In genomic region chr2:25982273-25982967, GRCh38 we compare ENCODE assay signal across 8 cellular contexts.
A peak's percentile ranks its signal among the peaks of the same experiment; 100 is the strongest.
DNase-seq lines count a peak whose midpoint lies in the region; FAIRE-seq and TF ChIP-seq lines count a peak whose summit lies in the region.

Gene KIF3C, minus strand, starts transcription at chr2:25982497. Its CDS starts 580 bp downstream, at chr2:25981917.

- no peaks in the 10 kb centered on the region for H3K27me3 ChIP-seq in HL-60 (ENCODE audit: insufficient read depth, poor library complexity, severe bottlenecking)

- FAIRE-seq in GM19239 (lab: Jason Lieb, UNC), result peak; percentile 33

- no peak within 1 kb of the TSS for H3K27ac ChIP-seq in HL-60 (replicated peaks)

- peak; percentile 76 for DNase-seq in AG08395 (ENCODE audit: low spot score)
- DNase-seq in GM19239 (ENCODE audit: insufficient read length, low spot score), result peak; percentile 70
- peak; percentile 28 to 61 for DNase-seq in HL-60 (ENCODE audit: low read depth in 1 of 2, low spot score in 1 of 2)
- DNase-seq in NOMO-1 treated with dmso at 0.1 percent for 144 hours (lab: John Stamatoyannopoulos, UW; ENCODE audit: unreplicated experiment), result peak; percentile 46
- DNase-seq in activated CD8-positive, alpha-beta memory T cell treated with anti-CD3 and anti-CD28 coated beads, Interleukin-2, amount 50 U/mL, for 48 hours, result peak; percentile 86
- DNase-seq in epidermal melanocyte (ENCODE audit: insufficient read length, low spot score), result peak; percentile 60
- peak; percentile 79 for DNase-seq in midbrain (lab: John Stamatoyannopoulos, UW)
- peak; percentile 51 to 59 for DNase-seq in stimulated activated CD8-positive, alpha-beta memory T cell treated with anti-CD3 and anti-CD28 coated beads, Interleukin-15, amount 100 ng/mL, for 48 hours (ENCODE audit: low read depth in 2 of 2)

- peak within 1 kb of the TSS; percentile 85 for H3K4me3 ChIP-seq in HL-60 (replicated peaks; ENCODE audit: insufficient read depth, low read length)

- no peak for TF ChIP-seq CTCF in HL-60 (IDR thresholded peaks at IDR 0.05; ENCODE audit: insufficient read depth, low read length)
